ENCODE assay signal across 31 cellular contexts in the genomic region with DNA sequence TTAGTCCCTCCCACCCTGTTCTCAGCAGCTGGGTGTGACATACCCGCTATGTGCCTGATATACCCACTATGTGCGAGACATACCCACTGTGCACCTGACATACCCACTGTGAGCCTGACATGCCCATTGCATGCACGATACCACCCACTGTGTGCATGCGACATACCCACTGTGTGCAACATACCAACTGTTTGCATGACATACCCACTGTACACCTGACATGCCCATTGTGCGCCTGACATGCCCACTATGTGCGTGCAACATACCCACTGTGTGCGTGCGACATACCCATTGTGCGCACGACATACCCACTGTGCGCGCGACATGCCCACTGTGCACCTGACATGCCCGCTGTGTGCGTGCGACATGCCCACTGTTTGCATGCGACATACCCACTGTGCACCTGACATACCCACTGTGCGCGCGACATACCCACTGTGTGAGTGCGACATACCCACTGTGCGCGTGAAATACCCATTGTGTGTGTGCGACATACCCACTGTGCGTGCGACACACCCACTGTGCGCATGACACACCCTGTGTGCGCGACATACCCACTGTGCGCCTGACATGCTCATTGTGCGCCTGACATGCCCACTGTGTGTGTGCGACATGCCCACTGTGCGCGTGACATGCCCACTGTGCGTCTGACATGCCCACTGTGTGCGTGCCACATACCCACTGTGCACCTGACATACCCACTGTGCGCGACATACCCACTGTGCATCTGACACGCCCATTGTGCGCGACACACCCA. TPM values are rescaled to one million over a fixed set of nuclear protein-coding genes. Genes with fewer than 3 reads are reported as not detected.
DNase-seq lines count a peak whose midpoint lies in the region; ATAC-seq and TF ChIP-seq lines count a peak whose summit lies in the region.
"Had no signal": no experiment of that assay in that cellular context is flagged by ENCODE, and none has a peak within 500 bp of the region (broad histone marks: within the 10 kb centered on the region; RNA-seq: fewer than 3 reads in every experiment).

No MANE protein-coding gene starts in this region.

- H3K23ac ChIP-seq in mesendoderm (ENCODE audit: low read length): no peak overlapping the region

- no peaks in the 10 kb centered on the region for H3K27me3 Mint-ChIP-seq in activated CD8-positive, alpha-beta T cell treated with anti-CD3 and anti-CD28 coated beads, Interleukin-2, amount 10 ng/mL, durations not matched to agents 7 days and 5 days (ENCODE audit: low read depth)
- no peaks in the 10 kb centered on the region for H3K27me3 Mint-ChIP-seq in activated CD8-positive, alpha-beta T cell treated with anti-CD3 and anti-CD28 coated beads for 36 hours
- H3K27me3 Mint-ChIP-seq in IgD-negative memory B cell: no peaks in the 10 kb centered on the region
- H3K27me3 Mint-ChIP-seq: activated naive CD8-positive, alpha-beta T cell treated with anti-CD3 and anti-CD28 coated beads, Interleukin-2, amount 50 U/mL, for 24 hours had no signal

- CTCF ChIA-PET in activated CD8-positive, alpha-beta T cell treated with anti-CD3 and anti-CD28 coated beads, Interleukin-2, amount 10 ng/mL, durations not matched to agents 7 days and 5 days (lab: Charles Lee): no interaction called here
- CTCF ChIA-PET in activated CD8-positive, alpha-beta T cell treated with anti-CD3 and anti-CD28 coated beads for 36 hours (lab: Charles Lee): interaction anchor here (1.1 kb wide), 1 partner anchor 12 kb away, joined by 3 read pairs; no protein-coding TSS in a partner anchor

- no peaks in the 10 kb centered on the region for H3K36me3 ChIP-seq in mesendoderm (ENCODE audit: control insufficient read depth, insufficient read depth, low read length)

- ATAC-seq in activated CD8-positive, alpha-beta T cell treated with anti-CD3 and anti-CD28 coated beads, Interleukin-2, amount 10 ng/mL, durations not matched to agents 7 days and 5 days: no peak
- no peak for ATAC-seq in activated CD8-positive, alpha-beta T cell treated with anti-CD3 and anti-CD28 coated beads for 36 hours
- no peak for ATAC-seq in sciatic nerve
- ATAC-seq: activated naive CD8-positive, alpha-beta T cell treated with anti-CD3 and anti-CD28 coated beads, Interleukin-2, amount 50 U/mL, for 24 hours; body of pancreas; left lobe of liver; natural killer cell; SK-N-SH treated with all-trans-retinoic acid at 6 μM for 48 hours had no signal

- WGBS in mesendoderm (ENCODE audit: extremely low coverage, insufficient coverage, low lambda C conversion rate): no CpG with 5 or more reads among the region's 41 CpGs

- no peak overlapping the region for H2AK5ac ChIP-seq in mesendoderm (ENCODE audit: low read length)

- peaks cover 19% of the 10 kb centered on the region for H3K79me2 ChIP-seq in mesendoderm (ENCODE audit: control insufficient read depth, insufficient read depth, low read length)
- H3K79me2 ChIP-seq: parathyroid adenoma had no signal

- H3K4me3 Mint-ChIP-seq in activated CD8-positive, alpha-beta T cell treated with anti-CD3 and anti-CD28 coated beads, Interleukin-2, amount 10 ng/mL, durations not matched to agents 7 days and 5 days: no peak overlapping the region
- H3K4me3 Mint-ChIP-seq in activated CD8-positive, alpha-beta T cell treated with anti-CD3 and anti-CD28 coated beads for 36 hours: no peak overlapping the region
- H3K4me3 Mint-ChIP-seq in IgD-negative memory B cell: peak overlapping the region in 2 of 4 donors; percentile 57 to 60
- H3K4me3 Mint-ChIP-seq: activated naive CD8-positive, alpha-beta T cell treated with anti-CD3 and anti-CD28 coated beads, Interleukin-2, amount 50 U/mL, for 24 hours; natural killer cell had no signal

- peaks cover 3% of the 10 kb centered on the region for H3K4me1 ChIP-seq in mesendoderm (ENCODE audit: control insufficient read depth, low read depth, low read length)
- H3K4me1 ChIP-seq: BE2C, parathyroid adenoma had no signal

- no peaks in the 10 kb centered on the region for H3K9me3 Mint-ChIP-seq in activated CD8-positive, alpha-beta T cell treated with anti-CD3 and anti-CD28 coated beads, Interleukin-2, amount 10 ng/mL, durations not matched to agents 7 days and 5 days (ENCODE audit: insufficient read depth)
- H3K9me3 Mint-ChIP-seq in activated CD8-positive, alpha-beta T cell treated with anti-CD3 and anti-CD28 coated beads for 36 hours: no peaks in the 10 kb centered on the region
- no peaks in the 10 kb centered on the region for H3K9me3 Mint-ChIP-seq in IgD-negative memory B cell
- H3K9me3 Mint-ChIP-seq: activated naive CD8-positive, alpha-beta T cell treated with anti-CD3 and anti-CD28 coated beads, Interleukin-2, amount 50 U/mL, for 24 hours; natural killer cell had no signal

- no peaks in the 10 kb centered on the region for H3K27me3 ChIP-seq in mesendoderm (ENCODE audit: insufficient read depth, low read length, poor library complexity)
- H3K27me3 ChIP-seq: BE2C, body of pancreas, hepatocyte, sigmoid colon, stomach, tibial nerve had no signal

- H3K9ac ChIP-seq in mesendoderm (ENCODE audit: low read length): no peak overlapping the region
- H3K9ac ChIP-seq: GM23248, parathyroid adenoma had no signal

- no peak overlapping the region for H3K56ac ChIP-seq in mesendoderm (ENCODE audit: low read length)

- H3K4me3 ChIP-seq in mesendoderm (ENCODE audit: low read length): no peak overlapping the region
- H3K4me3 ChIP-seq: body of pancreas, GM23248, hepatocyte, sigmoid colon, stomach, tibial nerve had no signal

- H4K8ac ChIP-seq in mesendoderm (ENCODE audit: low read depth, low read length): no peak overlapping the region

- H3K4me1 Mint-ChIP-seq in activated CD8-positive, alpha-beta T cell treated with anti-CD3 and anti-CD28 coated beads, Interleukin-2, amount 10 ng/mL, durations not matched to agents 7 days and 5 days (ENCODE audit: low read depth): peaks cover 37% of the 10 kb centered on the region
- peaks cover 32% of the 10 kb centered on the region for H3K4me1 Mint-ChIP-seq in activated CD8-positive, alpha-beta T cell treated with anti-CD3 and anti-CD28 coated beads for 36 hours (ENCODE audit: low read depth)
- peaks cover 0 to 13% (median 8%) of the 10 kb centered on the region in 3 donors for H3K4me1 Mint-ChIP-seq in IgD-negative memory B cell

- H3K27ac ChIP-seq in mesendoderm (ENCODE audit: low read depth, low read length): no peak overlapping the region
- H3K27ac ChIP-seq: body of pancreas, GM23248, hepatocyte, parathyroid adenoma, sigmoid colon, stomach, tibial nerve had no signal

- H2BK5ac ChIP-seq in mesendoderm (ENCODE audit: low read length): no peak overlapping the region

- intact Hi-C loops in activated CD8-positive, alpha-beta T cell treated with anti-CD3 and anti-CD28 coated beads for 36 hours (cut with micrococcal nuclease): no loop called here
- intact Hi-C loops in sciatic nerve (cut with DNase I): no loop called here

- H3K18ac ChIP-seq in mesendoderm (ENCODE audit: low read length): no peak overlapping the region

- no peak for TF ChIP-seq POLR2A in erythroblast (IDR thresholded peaks at IDR 0.05; ENCODE audit: low read length)

- no peak for TF ChIP-seq CTCF in activated CD8-positive, alpha-beta T cell treated with anti-CD3 and anti-CD28 coated beads for 36 hours (IDR thresholded peaks at IDR 0.05)

- peaks cover 8% of the 10 kb centered on the region for H3K36me3 Mint-ChIP-seq in activated CD8-positive, alpha-beta T cell treated with anti-CD3 and anti-CD28 coated beads, Interleukin-2, amount 10 ng/mL, durations not matched to agents 7 days and 5 days (ENCODE audit: low read depth)
- peaks cover 15% of the 10 kb centered on the region for H3K36me3 Mint-ChIP-seq in activated CD8-positive, alpha-beta T cell treated with anti-CD3 and anti-CD28 coated beads for 36 hours (ENCODE audit: low read depth)
- no peaks in the 10 kb centered on the region for H3K36me3 Mint-ChIP-seq in IgD-negative memory B cell
- H3K36me3 Mint-ChIP-seq: natural killer cell had no signal

- no peak overlapping the region for H3K27ac Mint-ChIP-seq in activated CD8-positive, alpha-beta T cell treated with anti-CD3 and anti-CD28 coated beads, Interleukin-2, amount 10 ng/mL, durations not matched to agents 7 days and 5 days
- H3K27ac Mint-ChIP-seq in activated CD8-positive, alpha-beta T cell treated with anti-CD3 and anti-CD28 coated beads for 36 hours: no peak overlapping the region
- peak overlapping the region in 2 of 3 donors; percentile 19 to 47 for H3K27ac Mint-ChIP-seq in IgD-negative memory B cell
- H3K27ac Mint-ChIP-seq: activated naive CD8-positive, alpha-beta T cell treated with anti-CD3 and anti-CD28 coated beads, Interleukin-2, amount 50 U/mL, for 24 hours; natural killer cell had no signal

- no peak overlapping the region for H3K4ac ChIP-seq in mesendoderm (ENCODE audit: low read depth, low read length)

- no peak overlapping the region for H2BK120ac ChIP-seq in mesendoderm (ENCODE audit: low read depth, low read length)

- H3K79me1 ChIP-seq in mesendoderm (ENCODE audit: low read length): peaks cover 10% of the 10 kb centered on the region

- H3K4me2 ChIP-seq in mesendoderm (ENCODE audit: low read length): no peak overlapping the region
- H3K4me2 ChIP-seq: hepatocyte had no signal

- POLR2A ChIA-PET in activated CD8-positive, alpha-beta T cell treated with anti-CD3 and anti-CD28 coated beads, Interleukin-2, amount 10 ng/mL, durations not matched to agents 7 days and 5 days (lab: Charles Lee): no interaction called here
- POLR2A ChIA-PET in activated CD8-positive, alpha-beta T cell treated with anti-CD3 and anti-CD28 coated beads for 36 hours (lab: Charles Lee): no interaction called here

- H4K5ac ChIP-seq in mesendoderm (ENCODE audit: low read length): no peak overlapping the region

- no peak overlapping the region for H2BK15ac ChIP-seq in mesendoderm (replicated peaks; ENCODE audit: low read depth)

- DNase-seq in activated CD8-positive, alpha-beta T cell treated with anti-CD3 and anti-CD28 coated beads, Interleukin-2, amount 10 ng/mL, durations not matched to agents 7 days and 5 days: peak; percentile 31
- no peak for DNase-seq in activated CD8-positive, alpha-beta T cell treated with anti-CD3 and anti-CD28 coated beads for 36 hours
- DNase-seq in erythroblast (lab: John Stamatoyannopoulos, UW) (peak; percentile 38 to 51), retina (peak; percentile 25), sciatic nerve (ENCODE audit: low spot score) (no peak), C1 segment of cervical spinal cord (lab: John Stamatoyannopoulos, UW) (no peak), mesendoderm (no peak)
- DNase-seq: activated CD4-positive, alpha-beta T cell treated with anti-CD3 and anti-CD28 coated beads for 48 hours; activated CD8-positive, alpha-beta memory T cell treated with anti-CD3 and anti-CD28 coated beads, Interleukin-2, amount 50 U/mL, for 4 hours; activated naive CD8-positive, alpha-beta T cell treated with anti-CD3 and anti-CD28 coated beads, Interleukin-2, amount 50 U/mL, for 24 hours; BE2C; body of pancreas; COR-L47; foreskin melanocyte; GDM1; GM23248; midbrain; natural killer cell; NCI-H1092; NCI-H1930; NCI-H345; NCI-H748 treated with DMSO at 0.1 percent for 48 hours; sigmoid colon; stimulated activated CD4-positive, alpha-beta T cell treated with anti-CD3 and anti-CD28 coated beads, Interleukin-15, amount 100 ng/mL, for 24 hours; stomach had no signal

RNA-seq across cellular contexts. Expression of a gene that starts 2.8 kb away (rescaled TPM):
- 10 to 100 TPM; 32.8 to 34.4 TPM for total RNA-seq in activated CD8-positive, alpha-beta T cell treated with anti-CD3 and anti-CD28 coated beads, Interleukin-2, amount 10 ng/mL, durations not matched to agents 7 days and 5 days
- total RNA-seq in activated CD8-positive, alpha-beta T cell treated with anti-CD3 and anti-CD28 coated beads for 36 hours: 10 to 100 TPM; 61.1 to 62.9 TPM
- polyA plus RNA-seq in IgD-negative memory B cell: 18.2 TPM
- total RNA-seq in sciatic nerve: 17.8 TPM
- polyA plus RNA-seq in mesendoderm (2013, experiment 1 of 2): 44.4 TPM
- polyA plus RNA-seq in mesendoderm (2013, experiment 2 of 2): 46.8 TPM

RNA-seq across cellular contexts. Expression of a gene that starts 10.5 kb away (rescaled TPM):
- total RNA-seq in activated CD8-positive, alpha-beta T cell treated with anti-CD3 and anti-CD28 coated beads, Interleukin-2, amount 10 ng/mL, durations not matched to agents 7 days and 5 days: 10 to 100 TPM; 50.2 to 54.4 TPM
- total RNA-seq in activated CD8-positive, alpha-beta T cell treated with anti-CD3 and anti-CD28 coated beads for 36 hours: 10 to 100 TPM; 18.6 to 20.7 TPM
- 66.2 TPM for polyA plus RNA-seq in IgD-negative memory B cell
- 52.1 TPM for total RNA-seq in sciatic nerve
- polyA plus RNA-seq in mesendoderm (2013, experiment 1 of 2): 115 TPM
- polyA plus RNA-seq in mesendoderm (2013, experiment 2 of 2): 116 TPM

Comparison
In these comparisons a context has a peak if more than half of its experiments do, and no peak if none do; other contexts are left out.
1. DNase-seq: peak in activated CD8-positive, alpha-beta T cell treated with anti-CD3 and anti-CD28 coated beads, Interleukin-2, amount 10 ng/mL, durations not matched to agents 7 days and 5 days (single experiment), erythroblast (2 of 2) and retina (single experiment); none in activated CD8-positive, alpha-beta T cell treated with anti-CD3 and anti-CD28 coated beads for 36 hours (single experiment), sciatic nerve (single experiment), C1 segment of cervical spinal cord (0 of 14) and mesendoderm (single experiment).
2. H3K27ac Mint-ChIP-seq: peak in IgD-negative memory B cell (2 of 3); none in activated CD8-positive, alpha-beta T cell treated with anti-CD3 and anti-CD28 coated beads, Interleukin-2, amount 10 ng/mL, durations not matched to agents 7 days and 5 days (single experiment) and activated CD8-positive, alpha-beta T cell treated with anti-CD3 and anti-CD28 coated beads for 36 hours (single experiment).